ENCODE assay signal across 28 cellular contexts in the genomic region with DNA sequence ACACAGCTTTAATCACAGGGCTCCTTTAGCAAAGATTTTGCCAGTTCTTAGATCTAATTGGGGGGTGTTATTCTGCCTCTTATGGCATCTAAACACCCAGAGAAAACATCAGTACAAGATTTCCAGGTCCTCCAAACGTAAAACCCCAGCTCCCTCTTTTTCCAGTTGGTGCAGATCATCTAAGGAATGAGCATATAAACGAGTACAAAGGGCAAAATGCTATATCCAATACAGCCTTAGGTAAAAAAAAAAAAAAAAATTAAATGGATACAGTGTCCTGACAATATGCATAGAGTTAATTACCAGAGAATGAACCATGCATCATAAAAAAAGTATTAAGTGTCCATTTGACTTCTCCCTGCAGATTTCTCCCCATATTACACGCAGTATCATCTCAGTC.
"Had no signal": no experiment of that assay in that cellular context is flagged by ENCODE, and none has a peak within 500 bp of the region (broad histone marks: within the 10 kb centered on the region; RNA-seq: fewer than 3 reads in every experiment).

No MANE protein-coding gene starts in this region.

- H3K4me1 Mint-ChIP-seq: neural progenitor cell had no signal

- H3K27me3 ChIP-seq: esophagus squamous epithelium, heart right ventricle, neural progenitor cell, right lobe of liver, stomach, thyroid gland had no signal

- DNase-seq: dermis blood vessel endothelial cell; effector memory CD4-positive, alpha-beta T cell; esophagus squamous epithelium; foreskin melanocyte; glutamatergic neuron; heart right ventricle; hippocampal formation; immature natural killer cell; islet precursor cell; kidney glomerular epithelial cell; left ventricle myocardium superior; lower lobe of right lung; naive B cell; right lobe of liver; stimulated activated CD4-positive, alpha-beta T cell treated with anti-CD3 and anti-CD28 coated beads, Interleukin-12 subunit alpha, Interleukin-12 subunit beta, amount 100 ng/mL, for 4 hours; stimulated activated CD4-positive, alpha-beta T cell treated with anti-CD3 and anti-CD28 coated beads, Interleukin-1b, Interleukin-23, amount 100 ng/mL, for 48 hours; stimulated activated CD4-positive, alpha-beta T cell treated with anti-CD3 and anti-CD28 coated beads, Interleukin-4, amount 100 ng/mL, for 1 hour; stimulated activated CD8-positive, alpha-beta memory T cell treated with anti-CD3 and anti-CD28 coated beads, Interleukin-4, amount 100 ng/mL, for 48 hours; stimulated activated naive CD4-positive, alpha-beta T cell treated with Interleukin-2 at 50 U/mL for 16 hours; stomach; thyroid gland had no signal

- H3K9me3 Mint-ChIP-seq: immature natural killer cell had no signal

- H3K27me3 Mint-ChIP-seq: naive B cell, progenitor cell of endocrine pancreas, type B pancreatic cell had no signal

- H3K27ac Mint-ChIP-seq: immature natural killer cell, neural progenitor cell had no signal

- ATAC-seq: heart right ventricle, left ventricle myocardium superior, lower lobe of right lung, right lobe of liver had no signal

- H3K4me3 Mint-ChIP-seq: immature natural killer cell, nephron, neural progenitor cell, type B pancreatic cell had no signal

- H3K27ac ChIP-seq: coronary artery, heart right ventricle, lower lobe of right lung, neural progenitor cell, parathyroid adenoma, right lobe of liver, stomach, thyroid gland had no signal

- H3K4me2 ChIP-seq: neural progenitor cell, smooth muscle cell had no signal

- H3K4me1 ChIP-seq: right lobe of liver had no signal

- H3K36me3 ChIP-seq: neural progenitor cell, right lobe of liver, thyroid gland had no signal

- H3K4me3 ChIP-seq: coronary artery, esophagus squamous epithelium, heart right ventricle, lower lobe of right lung, neural progenitor cell, right lobe of liver, smooth muscle cell, stomach, thyroid gland had no signal

- H3K9me3 ChIP-seq: esophagus squamous epithelium, heart right ventricle, lower lobe of right lung, right lobe of liver, stomach, thyroid gland had no signal

- H2AFZ ChIP-seq: neural progenitor cell, parathyroid adenoma had no signal
